In the genomic region with DNA sequence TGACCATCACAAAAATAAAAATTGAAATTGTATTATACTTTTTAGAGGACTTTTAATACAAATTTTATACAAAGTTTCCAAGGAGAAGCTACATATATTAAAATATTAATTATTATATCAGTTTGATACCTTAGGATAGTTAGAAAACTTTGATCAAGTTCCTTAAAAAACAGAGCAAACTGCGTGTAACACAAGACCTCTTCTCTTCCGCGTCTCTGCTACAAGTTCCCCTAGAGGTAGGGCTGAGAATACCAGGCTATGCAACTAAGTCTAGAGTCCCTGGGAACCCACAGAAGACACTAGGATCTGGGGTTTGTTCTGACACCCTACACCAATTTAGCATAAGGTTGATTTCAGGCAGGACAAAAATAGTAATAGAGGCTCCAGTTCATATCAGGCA, we compare ENCODE assay signal across 12 cellular contexts.
A peak's percentile ranks its signal among the peaks of the same experiment; 100 is the strongest.
DNase-seq lines count a peak whose midpoint lies in the region; ATAC-seq and TF ChIP-seq lines count a peak whose summit lies in the region.
"Had no signal": no experiment of that assay in that cellular context is flagged by ENCODE, and none has a peak within 500 bp of the region (broad histone marks: within the 10 kb centered on the region; RNA-seq: fewer than 3 reads in every experiment).

No MANE protein-coding gene starts in this region.

- no CpG with 5 or more reads among the region's 3 CpGs for WGBS in iPS DF 6.9 (ENCODE audit: insufficient coverage, insufficient read length)

- H2AFZ ChIP-seq in GM23338 = no peak overlapping the region

- H3K4me3 Mint-ChIP-seq in GM23338 = no peak overlapping the region
- H3K4me3 Mint-ChIP-seq: activated CD8-positive, alpha-beta memory T cell treated with anti-CD3 and anti-CD28 coated beads, Interleukin-2, amount 10 ng/mL, durations not matched to agents 7 days and 5 days had no signal

- no peaks in the 10 kb centered on the region for H3K79me2 ChIP-seq in GM23338 (replicated peaks; ENCODE audit: insufficient read depth)

- H3K9me2 ChIP-seq in GM23338 (ENCODE audit: insufficient read depth) = no peaks in the 10 kb centered on the region

- no peaks in the 10 kb centered on the region for H3K9me3 ChIP-seq in iPS DF 6.9 (ENCODE audit: control insufficient read depth, insufficient read depth, low read length)
- H3K9me3 ChIP-seq: psoas muscle, SJCRH30 had no signal

- H3F3A ChIP-seq in GM23338 (replicated peaks; ENCODE audit: low read depth) = no peaks in the 10 kb centered on the region

- H3K27me3 ChIP-seq in GM23338 (ENCODE audit: insufficient read depth) (no peaks in the 10 kb centered on the region), iPS DF 6.9 (ENCODE audit: control insufficient read depth, insufficient read depth, low read length) (no peaks in the 10 kb centered on the region)

- H3K36me3 Mint-ChIP-seq in GM23338 (ENCODE audit: low read depth) = no peaks in the 10 kb centered on the region
- H3K36me3 Mint-ChIP-seq: activated CD8-positive, alpha-beta memory T cell treated with anti-CD3 and anti-CD28 coated beads, Interleukin-2, amount 10 ng/mL, durations not matched to agents 7 days and 5 days had no signal

- TF ChIP-seq CTCF in GM23338 (conservative IDR thresholded peaks at IDR 0.05; ENCODE audit: low read depth in 2 of 2) = peak; percentile 44 to 50

- H3K36me3 ChIP-seq in GM23338 (ENCODE audit: insufficient read depth) (no peaks in the 10 kb centered on the region), iPS DF 6.9 (ENCODE audit: control insufficient read depth, insufficient read depth, low read length) (no peaks in the 10 kb centered on the region)
- H3K36me3 ChIP-seq: SJCRH30 had no signal

- in situ Hi-C loops in SK-MEL-5 (cut with HindIII; ENCODE audit: low pct_unique_long_range_greater_than_20kb, low sequenced_read_pairs) = no loop called here

- DNase-seq in AG08396 (ENCODE audit: low spot score) (peak; percentile 5), GM23338 (ENCODE audit: low spot score) (peak; percentile 74), SK-MEL-5 (ENCODE audit: low read depth, low spot score) (peak; percentile 28), iPS DF 6.9 (ENCODE audit: low read depth, low spot score) (peak; percentile 11), hippocampal formation (lab: John Stamatoyannopoulos, UW) (no peak)
- DNase-seq: activated CD8-positive, alpha-beta memory T cell treated with anti-CD3 and anti-CD28 coated beads, Interleukin-2, amount 10 ng/mL, durations not matched to agents 7 days and 5 days; NCI-H1105; psoas muscle had no signal

- no peaks in the 10 kb centered on the region for H3K27me3 Mint-ChIP-seq in GM23338 (ENCODE audit: insufficient read depth, low read depth, poor library complexity)
- H3K27me3 Mint-ChIP-seq: activated CD8-positive, alpha-beta memory T cell treated with anti-CD3 and anti-CD28 coated beads, Interleukin-2, amount 10 ng/mL, durations not matched to agents 7 days and 5 days had no signal

- no peak overlapping the region for H3K27ac ChIP-seq in GM23338 (ENCODE audit: low read depth)
- no peak overlapping the region for H3K27ac ChIP-seq in iPS DF 6.9 (ENCODE audit: low read length)
- H3K27ac ChIP-seq: psoas muscle, SJCRH30 had no signal

- no peaks in the 10 kb centered on the region for H4K20me1 ChIP-seq in GM23338 (replicated peaks; ENCODE audit: insufficient read depth)

- H3K4me1 ChIP-seq in GM23338 (ENCODE audit: insufficient read depth) (no peaks in the 10 kb centered on the region), iPS DF 6.9 (ENCODE audit: control insufficient read depth, insufficient read depth, low read length) (no peaks in the 10 kb centered on the region)
- H3K4me1 ChIP-seq: psoas muscle, SJCRH30 had no signal

- no peaks in the 10 kb centered on the region for H3K9me3 Mint-ChIP-seq in GM23338

- H3K4me1 Mint-ChIP-seq in GM23338 = no peaks in the 10 kb centered on the region
- H3K4me1 Mint-ChIP-seq: activated CD8-positive, alpha-beta memory T cell treated with anti-CD3 and anti-CD28 coated beads, Interleukin-2, amount 10 ng/mL, durations not matched to agents 7 days and 5 days had no signal

- H3K4me3 ChIP-seq in GM23338 (no peak overlapping the region), iPS DF 6.9 (ENCODE audit: low read length) (no peak overlapping the region)
- H3K4me3 ChIP-seq: psoas muscle, SJCRH30 had no signal

- no peak overlapping the region for H3K27ac Mint-ChIP-seq in GM23338
- H3K27ac Mint-ChIP-seq: activated CD8-positive, alpha-beta memory T cell treated with anti-CD3 and anti-CD28 coated beads, Interleukin-2, amount 10 ng/mL, durations not matched to agents 7 days and 5 days had no signal

- peak; percentile 98 for ATAC-seq in GM23338
- no peak for ATAC-seq in HG02678 (IDR thresholded peaks at IDR 0.05; ENCODE audit: unreplicated experiment)
- no peak for ATAC-seq in GM19452 (IDR thresholded peaks at IDR 0.05; ENCODE audit: unreplicated experiment)
- ATAC-seq in HG03354 (IDR thresholded peaks at IDR 0.05; ENCODE audit: poor library complexity, severe bottlenecking, unreplicated experiment) = no peak
- ATAC-seq: activated CD8-positive, alpha-beta memory T cell treated with anti-CD3 and anti-CD28 coated beads, Interleukin-2, amount 10 ng/mL, durations not matched to agents 7 days and 5 days; psoas muscle had no signal

- H3K4me2 ChIP-seq in GM23338 = no peak overlapping the region

TF ChIP-seq in GM23338, 12 proteins besides CTCF, POLR2A, EP300 and RAD21 (continues in another document):
- no peak for TF ChIP-seq POLR2AphosphoS5 (IDR thresholded peaks at IDR 0.05; ENCODE audit: low read depth)
- no peak for TF ChIP-seq EZH2 (IDR thresholded peaks at IDR 0.05; ENCODE audit: low read depth, unreplicated experiment)
- TF ChIP-seq, protein P1, sequence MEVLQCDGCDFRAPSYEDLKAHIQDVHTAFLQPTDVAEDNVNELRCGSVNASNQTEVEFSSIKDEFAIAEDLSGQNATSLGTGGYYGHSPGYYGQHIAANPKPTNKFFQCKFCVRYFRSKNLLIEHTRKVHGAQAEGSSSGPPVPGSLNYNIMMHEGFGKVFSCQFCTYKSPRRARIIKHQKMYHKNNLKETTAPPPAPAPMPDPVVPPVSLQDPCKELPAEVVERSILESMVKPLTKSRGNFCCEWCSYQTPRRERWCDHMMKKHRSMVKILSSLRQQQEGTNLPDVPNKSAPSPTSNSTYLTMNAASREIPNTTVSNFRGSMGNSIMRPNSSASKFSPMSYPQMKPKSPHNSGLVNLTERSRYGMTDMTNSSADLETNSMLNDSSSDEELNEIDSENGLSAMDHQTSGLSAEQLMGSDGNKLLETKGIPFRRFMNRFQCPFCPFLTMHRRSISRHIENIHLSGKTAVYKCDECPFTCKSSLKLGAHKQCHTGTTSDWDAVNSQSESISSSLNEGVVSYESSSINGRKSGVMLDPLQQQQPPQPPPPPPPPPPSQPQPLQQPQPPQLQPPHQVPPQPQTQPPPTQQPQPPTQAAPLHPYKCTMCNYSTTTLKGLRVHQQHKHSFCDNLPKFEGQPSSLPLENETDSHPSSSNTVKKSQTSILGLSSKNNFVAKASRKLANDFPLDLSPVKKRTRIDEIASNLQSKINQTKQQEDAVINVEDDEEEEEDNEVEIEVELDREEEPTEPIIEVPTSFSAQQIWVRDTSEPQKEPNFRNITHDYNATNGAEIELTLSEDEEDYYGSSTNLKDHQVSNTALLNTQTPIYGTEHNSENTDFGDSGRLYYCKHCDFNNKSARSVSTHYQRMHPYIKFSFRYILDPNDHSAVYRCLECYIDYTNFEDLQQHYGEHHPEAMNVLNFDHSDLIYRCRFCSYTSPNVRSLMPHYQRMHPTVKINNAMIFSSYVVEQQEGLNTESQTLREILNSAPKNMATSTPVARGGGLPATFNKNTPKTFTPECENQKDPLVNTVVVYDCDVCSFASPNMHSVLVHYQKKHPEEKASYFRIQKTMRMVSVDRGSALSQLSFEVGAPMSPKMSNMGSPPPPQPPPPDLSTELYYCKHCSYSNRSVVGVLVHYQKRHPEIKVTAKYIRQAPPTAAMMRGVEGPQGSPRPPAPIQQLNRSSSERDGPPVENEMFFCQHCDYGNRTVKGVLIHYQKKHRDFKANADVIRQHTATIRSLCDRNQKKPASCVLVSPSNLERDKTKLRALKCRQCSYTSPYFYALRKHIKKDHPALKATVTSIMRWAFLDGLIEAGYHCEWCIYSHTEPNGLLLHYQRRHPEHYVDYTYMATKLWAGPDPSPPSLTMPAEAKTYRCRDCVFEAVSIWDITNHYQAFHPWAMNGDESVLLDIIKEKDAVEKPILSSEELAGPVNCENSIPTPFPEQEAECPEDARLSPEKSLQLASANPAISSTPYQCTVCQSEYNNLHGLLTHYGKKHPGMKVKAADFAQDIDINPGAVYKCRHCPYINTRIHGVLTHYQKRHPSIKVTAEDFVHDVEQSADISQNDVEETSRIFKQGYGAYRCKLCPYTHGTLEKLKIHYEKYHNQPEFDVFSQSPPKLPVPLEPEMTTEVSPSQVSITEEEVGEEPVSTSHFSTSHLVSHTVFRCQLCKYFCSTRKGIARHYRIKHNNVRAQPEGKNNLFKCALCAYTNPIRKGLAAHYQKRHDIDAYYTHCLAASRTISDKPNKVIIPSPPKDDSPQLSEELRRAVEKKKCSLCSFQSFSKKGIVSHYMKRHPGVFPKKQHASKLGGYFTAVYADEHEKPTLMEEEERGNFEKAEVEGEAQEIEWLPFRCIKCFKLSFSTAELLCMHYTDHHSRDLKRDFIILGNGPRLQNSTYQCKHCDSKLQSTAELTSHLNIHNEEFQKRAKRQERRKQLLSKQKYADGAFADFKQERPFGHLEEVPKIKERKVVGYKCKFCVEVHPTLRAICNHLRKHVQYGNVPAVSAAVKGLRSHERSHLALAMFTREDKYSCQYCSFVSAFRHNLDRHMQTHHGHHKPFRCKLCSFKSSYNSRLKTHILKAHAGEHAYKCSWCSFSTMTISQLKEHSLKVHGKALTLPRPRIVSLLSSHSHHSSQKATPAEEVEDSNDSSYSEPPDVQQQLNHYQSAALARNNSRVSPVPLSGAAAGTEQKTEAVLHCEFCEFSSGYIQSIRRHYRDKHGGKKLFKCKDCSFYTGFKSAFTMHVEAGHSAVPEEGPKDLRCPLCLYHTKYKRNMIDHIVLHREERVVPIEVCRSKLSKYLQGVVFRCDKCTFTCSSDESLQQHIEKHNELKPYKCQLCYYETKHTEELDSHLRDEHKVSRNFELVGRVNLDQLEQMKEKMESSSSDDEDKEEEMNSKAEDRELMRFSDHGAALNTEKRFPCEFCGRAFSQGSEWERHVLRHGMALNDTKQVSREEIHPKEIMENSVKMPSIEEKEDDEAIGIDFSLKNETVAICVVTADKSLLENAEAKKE (CRISPR knock-in tag; IDR thresholded peaks at IDR 0.05) = no peak
- TF ChIP-seq JUNB (IDR thresholded peaks at IDR 0.05; ENCODE audit: unreplicated experiment) = no peak
- TF ChIP-seq ZNF114 (CRISPR knock-in tag; IDR thresholded peaks at IDR 0.05) = no peak

Comparison
In these comparisons a context has a peak if more than half of its experiments do, and no peak if none do; other contexts are left out.
1. DNase-seq: peak in AG08396 (single experiment), GM23338 (single experiment), SK-MEL-5 (single experiment) and iPS DF 6.9 (single experiment); none in hippocampal formation (0 of 2).